ENCODE assay signal across 33 cellular contexts in the genomic region with DNA sequence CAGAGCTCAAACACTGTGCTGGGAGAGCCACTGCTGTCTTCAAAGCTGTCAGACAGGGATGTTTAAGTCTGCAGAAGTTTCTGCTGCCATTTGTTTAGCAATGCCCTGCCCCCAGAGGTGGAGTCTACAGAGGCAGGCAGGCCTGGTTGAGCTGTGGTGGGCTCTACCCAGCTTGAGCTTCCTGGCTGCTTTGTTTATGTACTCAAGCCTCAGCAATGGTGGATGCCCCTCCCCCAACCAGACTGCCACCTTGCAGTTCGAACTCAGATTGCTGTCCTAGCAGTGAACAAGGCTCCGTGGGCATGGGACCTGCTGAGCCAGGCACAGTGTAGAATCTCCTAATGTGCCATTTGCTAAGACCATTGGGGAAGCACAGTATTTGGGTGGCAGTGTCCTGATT. TPM values are rescaled to one million over a fixed set of nuclear protein-coding genes. Genes with fewer than 3 reads are reported as not detected.
"Had no signal": no experiment of that assay in that cellular context is flagged by ENCODE, and none has a peak within 500 bp of the region (broad histone marks: within the 10 kb centered on the region; RNA-seq: fewer than 3 reads in every experiment).

No MANE protein-coding gene starts in this region.

- H3K27ac ChIP-seq: Peyer's patch, SJSA1 had no signal

- H3K4me1 ChIP-seq: Peyer's patch, SJSA1 had no signal

- H3K27me3 ChIP-seq: Peyer's patch, SJSA1 had no signal

- H3K4me2 ChIP-seq: SK-N-SH had no signal

- H3K27ac Mint-ChIP-seq: activated CD4-positive, alpha-beta memory T cell treated with anti-CD3 and anti-CD28 coated beads for 36 hours; activated naive CD4-positive, alpha-beta T cell treated with anti-CD3 and anti-CD28 coated beads, Interleukin-2, amount 10 ng/mL, durations not matched to agents 7 days and 5 days; activated naive CD8-positive, alpha-beta T cell; activated naive CD8-positive, alpha-beta T cell treated with anti-CD3 and anti-CD28 coated beads, Interleukin-2, amount 50 U/mL, for 24 hours; brain; T-helper 1 cell treated with Interleukin-12 subunit alpha and Interleukin-12 subunit beta and Interleukin-4 antibody, amounts not matched to agents 30 μg/mL and 1 μg/mL, for 36 hours; T-helper 2 cell treated with Interferon-gamma antibody and Interleukin-4, amounts not matched to agents 5 μg/mL and 100 μg/mL, for 36 hours had no signal

- DNase-seq: activated CD4-positive, alpha-beta memory T cell treated with anti-CD3 and anti-CD28 coated beads for 36 hours; activated CD4-positive, alpha-beta T cell treated with anti-CD3 and anti-CD28 coated beads for 4 hours; activated CD4-positive, alpha-beta T cell treated with anti-CD3 and anti-CD28 coated beads, Interleukin-2, amount 50 U/mL, for 1 hour; activated CD8-positive, alpha-beta memory T cell treated with anti-CD3 and anti-CD28 coated beads, Interleukin-2, amount 50 U/mL, for 4 hours; activated effector memory CD4-positive, alpha-beta T cell treated with Interleukin-2 at 50 U/mL for 16 hours; activated naive CD4-positive, alpha-beta T cell treated with anti-CD3 and anti-CD28 coated beads, Interleukin-2, amount 10 ng/mL, durations not matched to agents 7 days and 5 days; activated naive CD8-positive, alpha-beta T cell treated with anti-CD3 and anti-CD28 coated beads, Interleukin-2, amount 50 U/mL, for 24 hours; activated T-cell treated with anti-CD3 and anti-CD28 coated beads for 4 hours; activated T-cell treated with anti-CD3 and anti-CD28 coated beads, Interleukin-2, amount 50 U/mL, for 4 hours; anterior cingulate cortex; central memory CD4-positive, alpha-beta T cell; NCI-H1092 treated with DMSO at 0.1 percent for 48 hours; NCI-H1417; NCI-H146; NCI-H187; NCI-H2029 treated with DMSO at 0.1 percent for 48 hours; NCI-H2107; NCI-H2171; NCI-H510A; NCI-H526; NCI-H748 treated with DMSO at 0.1 percent for 48 hours; PC-3; Peyer's patch; RPMI8226; SHP77 treated with DMSO at 0.1 percent for 48 hours; SK-N-SH had no signal

- ATAC-seq: activated CD4-positive, CD25-positive, alpha-beta regulatory T cell treated with anti-CD3 and anti-CD28 coated beads, Interleukin-2, amount 50 U/mL, for 24 hours; activated naive CD8-positive, alpha-beta T cell treated with anti-CD3 and anti-CD28 coated beads, Interleukin-2, amount 50 U/mL, for 24 hours; activated T-cell treated with anti-CD3 and anti-CD28 coated beads, Interleukin-2, amount 50 U/mL, for 4 hours; PC-3 had no signal

- H3K9ac ChIP-seq: SK-N-SH had no signal

- H3K9me3 ChIP-seq: Peyer's patch, SJSA1, SK-N-SH had no signal

- H3K4me3 Mint-ChIP-seq: activated CD4-positive, alpha-beta memory T cell treated with anti-CD3 and anti-CD28 coated beads for 36 hours; activated naive CD4-positive, alpha-beta T cell treated with anti-CD3 and anti-CD28 coated beads, Interleukin-2, amount 10 ng/mL, durations not matched to agents 7 days and 5 days; activated naive CD8-positive, alpha-beta T cell; activated naive CD8-positive, alpha-beta T cell treated with anti-CD3 and anti-CD28 coated beads, Interleukin-2, amount 50 U/mL, for 24 hours; activated T-cell treated with anti-CD3 and anti-CD28 coated beads, Interleukin-2, amount 50 U/mL, for 4 hours; brain; T-helper 1 cell treated with Interleukin-12 subunit alpha and Interleukin-12 subunit beta and Interleukin-4 antibody, amounts not matched to agents 30 μg/mL and 1 μg/mL, for 36 hours; T-helper 2 cell treated with Interferon-gamma antibody and Interleukin-4, amounts not matched to agents 5 μg/mL and 100 μg/mL, for 36 hours had no signal

- H3K4me3 ChIP-seq: Peyer's patch, SJSA1 had no signal

- H3K4me1 Mint-ChIP-seq: activated naive CD4-positive, alpha-beta T cell treated with anti-CD3 and anti-CD28 coated beads, Interleukin-2, amount 10 ng/mL, durations not matched to agents 7 days and 5 days; activated naive CD8-positive, alpha-beta T cell treated with anti-CD3 and anti-CD28 coated beads, Interleukin-2, amount 50 U/mL, for 24 hours; brain had no signal

- H3K36me3 Mint-ChIP-seq: activated CD4-positive, alpha-beta memory T cell treated with anti-CD3 and anti-CD28 coated beads for 36 hours; activated naive CD4-positive, alpha-beta T cell treated with anti-CD3 and anti-CD28 coated beads, Interleukin-2, amount 10 ng/mL, durations not matched to agents 7 days and 5 days; activated naive CD8-positive, alpha-beta T cell; brain had no signal

- H3K36me3 ChIP-seq: Peyer's patch, SJSA1 had no signal

- H3K27me3 Mint-ChIP-seq: activated CD4-positive, alpha-beta memory T cell treated with anti-CD3 and anti-CD28 coated beads for 36 hours; activated naive CD4-positive, alpha-beta T cell treated with anti-CD3 and anti-CD28 coated beads, Interleukin-2, amount 10 ng/mL, durations not matched to agents 7 days and 5 days; activated naive CD8-positive, alpha-beta T cell; activated naive CD8-positive, alpha-beta T cell treated with anti-CD3 and anti-CD28 coated beads, Interleukin-2, amount 50 U/mL, for 24 hours; brain had no signal

- H3K9me3 Mint-ChIP-seq: activated CD4-positive, alpha-beta memory T cell treated with anti-CD3 and anti-CD28 coated beads for 36 hours; brain; T-helper 1 cell treated with Interleukin-12 subunit alpha and Interleukin-12 subunit beta and Interleukin-4 antibody, amounts not matched to agents 30 μg/mL and 1 μg/mL, for 36 hours; T-helper 2 cell treated with Interferon-gamma antibody and Interleukin-4, amounts not matched to agents 5 μg/mL and 100 μg/mL, for 36 hours had no signal

RNA-seq across cellular contexts. Expression of a gene that starts 4.6 kb away (rescaled TPM):
- total RNA-seq: M059J, PC-3, SJSA1 had no signal
- polyA plus RNA-seq: SK-N-SH had no signal
